Comparison of ENCODE assay signal across 34 cellular contexts in genomic region chr3:79606414-79606813, GRCh38.
"Had no signal": no experiment of that assay in that cellular context is flagged by ENCODE, and none has a peak within 500 bp of the region (broad histone marks: within the 10 kb centered on the region; RNA-seq: fewer than 3 reads in every experiment).

No MANE protein-coding gene starts in this region.

- DNase-seq: Karpas-422, Kasumi-1, KBM-7, KG1, MG63, MM.1S, MV-4-11, NCI-H1048, NCI-H1092, NCI-H1092 treated with DMSO at 0.1 percent for 48 hours, NCI-H1105, NCI-H1105 treated with DMSO at 0.1 percent for 48 hours, NCI-H1417 treated with DMSO at 0.1 percent for 48 hours, NCI-H1436, NCI-H1436 treated with DMSO at 0.1 percent for 48 hours, NCI-H146, NCI-H1694, NCI-H1694 treated with DMSO at 0.1 percent for 48 hours, NCI-H187, NCI-H187 treated with DMSO at 0.1 percent for 48 hours, NCI-H1930, NCI-H2029, NCI-H2029 treated with DMSO at 0.1 percent for 48 hours, NCI-H2081, NCI-H2081 treated with DMSO at 0.1 percent for 48 hours, NCI-H2107, NCI-H2171, NCI-H2171 treated with DMSO at 0.1 percent for 48 hours, NCI-H2227 treated with DMSO at 0.1 percent for 48 hours, NCI-H226, NCI-H345, NCI-H446, NCI-H446 treated with DMSO at 0.1 percent for 48 hours had no signal

- H3K36me3 ChIP-seq: MG63 had no signal

- H3K4me2 ChIP-seq: KMS-11 had no signal

- H3K27ac ChIP-seq: KMS-11 had no signal

- H3K4me3 ChIP-seq: MG63 had no signal

- H3K9me3 ChIP-seq: MG63 had no signal

- H3K9ac ChIP-seq: KMS-11 had no signal

- H3K27me3 ChIP-seq: MG63 had no signal
